In the genomic region with DNA sequence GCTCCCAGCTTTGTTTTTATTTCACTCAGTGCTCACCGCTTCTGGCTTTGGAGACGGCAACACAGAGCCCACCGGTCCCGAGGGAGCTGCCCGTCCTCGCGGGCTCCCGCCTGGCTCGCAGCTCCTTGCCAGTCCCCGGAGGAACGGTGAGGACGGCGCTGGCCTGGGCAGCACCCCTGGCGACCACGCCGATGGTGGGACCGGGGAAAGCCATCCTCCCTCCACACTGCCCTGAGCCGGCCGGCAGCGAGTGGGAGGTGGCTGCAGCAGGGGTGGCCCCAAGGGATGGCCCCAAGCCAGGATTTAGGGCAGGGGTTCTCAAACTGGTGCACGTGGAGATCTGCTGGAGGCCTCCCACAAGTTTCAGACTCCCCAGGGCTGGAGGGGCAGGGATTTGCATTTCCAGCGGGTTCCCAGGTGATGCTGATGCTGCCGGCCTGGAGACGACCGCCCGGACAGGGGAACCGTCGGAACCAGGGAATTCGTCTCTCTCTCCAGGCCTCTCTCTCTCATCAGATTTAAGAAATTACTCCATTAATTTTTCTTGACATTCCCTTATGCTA, we compare ENCODE assay signal across 1 cellular context.
TF ChIP-seq lines count a peak whose summit lies in the region.

No MANE protein-coding gene starts in this region.

TF ChIP-seq in GM23338, 12 proteins besides CTCF, POLR2A, EP300 and RAD21 (continued from another document):
- no peak for TF ChIP-seq ZNF462 (CRISPR knock-in tag; IDR thresholded peaks at IDR 0.05)
- no peak for TF ChIP-seq ETS1 (IDR thresholded peaks at IDR 0.05)
- TF ChIP-seq EZH2 (IDR thresholded peaks at IDR 0.05; ENCODE audit: low read depth, unreplicated experiment) = no peak
